Comparison of ENCODE assay signal across 27 cellular contexts in genomic region chr4:7524064-7524682, GRCh38.
DNase-seq lines count a peak whose midpoint lies in the region; ATAC-seq lines count a peak whose summit lies in the region.
"Had no signal": no experiment of that assay in that cellular context is flagged by ENCODE, and none has a peak within 500 bp of the region (broad histone marks: within the 10 kb centered on the region; RNA-seq: fewer than 3 reads in every experiment).

No MANE protein-coding gene starts in this region.

- H3K27me3 ChIP-seq in BLaER1: peaks cover 10% of the 10 kb centered on the region; the same call in 1 of the 2 replicates
- H3K27me3 ChIP-seq in CD8-positive, alpha-beta memory T cell (ENCODE audit: insufficient read depth, low read length, poor library complexity, severe bottlenecking): peaks cover 3% of the 10 kb centered on the region
- H3K27me3 ChIP-seq: adrenal gland had no signal

- peak overlapping the region; percentile 51; the same call in 1 of the 2 replicates for H3K27ac ChIP-seq in BLaER1
- H3K27ac ChIP-seq in CD8-positive, alpha-beta memory T cell (ENCODE audit: low read depth, low read length): no peak overlapping the region
- H3K27ac ChIP-seq: adrenal gland, brain microvascular endothelial cell, KMS-11, skin epidermis had no signal

- H3K4me1 Mint-ChIP-seq in CD8-positive, alpha-beta memory T cell: peaks cover 9 to 16% (median 15%) of the 10 kb centered on the region in 3 donors
- peaks cover 48% of the 10 kb centered on the region for H3K4me1 Mint-ChIP-seq in central memory CD8-positive, alpha-beta T cell

- peaks cover 0 to 3% (median 0%) of the 10 kb centered on the region in 5 donors for H3K9me3 Mint-ChIP-seq in CD8-positive, alpha-beta memory T cell
- H3K9me3 Mint-ChIP-seq in central memory CD8-positive, alpha-beta T cell: no peaks in the 10 kb centered on the region
- H3K9me3 Mint-ChIP-seq: CD8-positive, alpha-beta T cell; HFFc6 had no signal

- no peaks in the 10 kb centered on the region for H3K9me3 ChIP-seq in BLaER1
- no peaks in the 10 kb centered on the region for H3K9me3 ChIP-seq in CD8-positive, alpha-beta memory T cell (ENCODE audit: low read length)
- H3K9me3 ChIP-seq: adrenal gland, SK-N-SH had no signal

- peak overlapping the region; percentile 26 to 71 (median 46) for H3K4me3 Mint-ChIP-seq in CD8-positive, alpha-beta memory T cell
- peak overlapping the region; percentile 47 for H3K4me3 Mint-ChIP-seq in central memory CD8-positive, alpha-beta T cell
- H3K4me3 Mint-ChIP-seq: CD8-positive, alpha-beta T cell; HFFc6 had no signal

- POLR2A ChIA-PET in CD8-positive, alpha-beta memory T cell (lab: Charles Lee): no interaction called here

- no peak overlapping the region for H3K9ac ChIP-seq in BLaER1
- H3K9ac ChIP-seq: KMS-11, SK-N-SH had no signal

- peak; percentile 31 for ATAC-seq in central memory CD8-positive, alpha-beta T cell (replicated peaks; ENCODE audit: extremely low read depth, poor library complexity, severe bottlenecking)
- ATAC-seq: CD8-positive, alpha-beta T cell; esophagus mucosa had no signal

- DNase-seq in CD8-positive, alpha-beta memory T cell: no peak
- peak; percentile 7 for DNase-seq in NOMO-1 treated with dmso at 0.1 percent for 144 hours (lab: John Stamatoyannopoulos, UW; ENCODE audit: unreplicated experiment)
- DNase-seq in central memory CD8-positive, alpha-beta T cell (ENCODE audit: low spot score in 2 of 2): no peak
- no peak for DNase-seq in germinal center (ENCODE audit: low spot score)
- DNase-seq in A172 (ENCODE audit: low spot score): no peak
- DNase-seq in GM19238 (ENCODE audit: insufficient read length, low spot score): no peak
- DNase-seq: activated CD8-positive, alpha-beta memory T cell treated with anti-CD3 and anti-CD28 coated beads, Interleukin-2, amount 50 U/mL, for 4 hours; activated gamma-delta T cell; adrenal gland; brain microvascular endothelial cell; CD8-positive, alpha-beta T cell; DMS153; effector memory CD4-positive, alpha-beta T cell; foreskin melanocyte; HFFc6; mesendoderm; NCI-H1092; NCI-H1930; NCI-H345; NCI-H748 treated with DMSO at 0.1 percent for 48 hours; nucleus accumbens; SK-N-SH; trophoblast cell had no signal

- H3K4me2 ChIP-seq in BLaER1: peak overlapping the region; percentile 69
- H3K4me2 ChIP-seq: KMS-11, SK-N-SH had no signal

- peaks cover 63% of the 10 kb centered on the region for H4K20me1 ChIP-seq in BLaER1

- peaks cover 13 to 52% of the 10 kb centered on the region in 2 donors for H3K27me3 Mint-ChIP-seq in CD8-positive, alpha-beta memory T cell
- peaks cover 38% of the 10 kb centered on the region for H3K27me3 Mint-ChIP-seq in central memory CD8-positive, alpha-beta T cell

- H3K36me3 Mint-ChIP-seq in CD8-positive, alpha-beta memory T cell: no peaks in the 10 kb centered on the region
- H3K36me3 Mint-ChIP-seq in central memory CD8-positive, alpha-beta T cell (ENCODE audit: insufficient read depth): no peaks in the 10 kb centered on the region
- H3K36me3 Mint-ChIP-seq: CD8-positive, alpha-beta T cell had no signal

- peaks cover 60% of the 10 kb centered on the region for H3K4me1 ChIP-seq in BLaER1
- peaks cover 9% of the 10 kb centered on the region for H3K4me1 ChIP-seq in CD8-positive, alpha-beta memory T cell (ENCODE audit: insufficient read depth, low read length)
- H3K4me1 ChIP-seq: adrenal gland had no signal

- peak overlapping the region in 2 of 8 donors; percentile 12 to 67 for H3K27ac Mint-ChIP-seq in CD8-positive, alpha-beta memory T cell
- H3K27ac Mint-ChIP-seq in central memory CD8-positive, alpha-beta T cell (ENCODE audit: low read depth): peak overlapping the region; percentile 71
- H3K27ac Mint-ChIP-seq: CD8-positive, alpha-beta T cell; HFFc6 had no signal

- H3K4me3 ChIP-seq in BLaER1: no peak overlapping the region
- H3K4me3 ChIP-seq in CD8-positive, alpha-beta memory T cell (ENCODE audit: low read length): no peak overlapping the region
- H3K4me3 ChIP-seq: adrenal gland, skin epidermis had no signal

- CTCF ChIA-PET in CD8-positive, alpha-beta memory T cell (lab: Charles Lee): no interaction called here

- no peaks in the 10 kb centered on the region for H3K36me3 ChIP-seq in BLaER1
- H3K36me3 ChIP-seq in CD8-positive, alpha-beta memory T cell (ENCODE audit: insufficient read depth, low read length): no peaks in the 10 kb centered on the region
- H3K36me3 ChIP-seq: adrenal gland, brain microvascular endothelial cell had no signal
